ENCODE assay signal across 8 cellular contexts in the genomic region with DNA sequence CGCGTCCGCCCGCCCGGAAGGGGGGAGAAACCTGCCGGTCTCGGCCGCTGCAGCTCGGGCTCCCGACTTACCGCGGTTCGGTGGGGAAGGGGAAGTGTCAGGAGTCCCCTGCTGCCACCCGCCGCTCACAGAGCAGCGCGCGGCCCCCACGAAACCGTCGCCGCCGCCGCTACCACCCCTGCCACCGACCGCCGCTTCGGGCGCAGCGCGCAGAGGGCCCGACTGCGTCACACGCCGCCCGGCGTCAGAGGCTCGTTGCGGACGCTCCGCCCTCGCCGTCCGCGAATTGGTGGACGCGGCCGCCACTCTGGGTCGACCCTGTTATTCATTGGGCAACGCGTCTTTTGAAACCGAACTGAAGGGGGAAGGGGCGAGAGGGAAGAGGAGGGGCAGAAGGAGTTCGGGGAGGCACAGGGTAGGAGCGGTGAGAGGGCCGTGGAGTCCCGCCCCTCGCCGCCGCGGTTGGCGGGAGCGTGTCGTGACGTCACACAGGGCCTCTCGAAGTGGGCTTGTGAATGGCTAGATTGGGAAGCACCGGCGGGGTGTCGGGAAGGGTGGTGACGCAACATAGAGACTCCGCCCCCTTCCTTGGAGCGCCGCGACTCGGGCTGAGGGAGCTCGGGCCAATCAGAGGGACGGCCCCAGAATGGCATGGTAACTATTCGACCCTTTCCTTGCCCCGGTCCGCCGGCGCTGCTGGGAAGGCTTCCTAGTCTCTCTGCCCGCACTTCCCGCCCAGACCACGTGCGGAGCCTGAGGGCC. TPM values are rescaled to one million over a fixed set of nuclear protein-coding genes. Genes with fewer than 3 reads are reported as not detected.
DNase-seq lines count a peak whose midpoint lies in the region; TF ChIP-seq lines count a peak whose summit lies in the region.

Gene NUP98 (minus strand): TSS at position 226 of the 762 bp plus-strand sequence. CDS start 15,437 bp downstream, outside the sequence.

- no peaks in the 10 kb centered on the region for H3K27me3 ChIP-seq in neuron (ENCODE audit: insufficient read depth, low read length)
- H3K27me3 ChIP-seq in subcutaneous abdominal adipose tissue (ENCODE audit: control insufficient read depth in 5 of 5, insufficient read depth in 4 of 5, low read length in 5 of 5) = no peaks in the 10 kb centered on the region

- H3K4me3 Mint-ChIP-seq in activated naive CD4-positive, alpha-beta T cell treated with anti-CD3 and anti-CD28 coated beads for 36 hours = peak within 1 kb of the TSS; percentile 98

- no peaks in the 10 kb centered on the region for H3K9me3 Mint-ChIP-seq in activated naive CD4-positive, alpha-beta T cell treated with anti-CD3 and anti-CD28 coated beads for 36 hours

- no peaks in the 10 kb centered on the region for H3K27me3 Mint-ChIP-seq in activated naive CD4-positive, alpha-beta T cell treated with anti-CD3 and anti-CD28 coated beads for 36 hours (ENCODE audit: low read depth)

- H3K36me3 ChIP-seq in neuron (ENCODE audit: insufficient read depth, low read length) = peaks cover 18% of the 10 kb centered on the region
- H3K36me3 ChIP-seq in subcutaneous abdominal adipose tissue (ENCODE audit: control insufficient read depth in 5 of 5, insufficient read depth in 5 of 5, low read length in 5 of 5) = peaks cover 0 to 14% (median 10%) of the 10 kb centered on the region in 5 donors

- H3K36me3 Mint-ChIP-seq in activated naive CD4-positive, alpha-beta T cell treated with anti-CD3 and anti-CD28 coated beads for 36 hours (ENCODE audit: low read depth) = peaks cover 31% of the 10 kb centered on the region

- peaks cover 54% of the 10 kb centered on the region for H3K4me1 Mint-ChIP-seq in activated naive CD4-positive, alpha-beta T cell treated with anti-CD3 and anti-CD28 coated beads for 36 hours (ENCODE audit: low read depth)

- peak within 1 kb of the TSS; percentile 79 for H2AFZ ChIP-seq in neuron (ENCODE audit: low read depth, low read length)

- CTCF ChIA-PET in activated naive CD4-positive, alpha-beta T cell treated with anti-CD3 and anti-CD28 coated beads for 36 hours (lab: Charles Lee) = interaction anchor here (0.8 to 3.3 kb wide), 4 partner anchors 11 to 58 kb away, joined by 3 to 25 read pairs (median 4); partner anchors contain the start of genes PGAP2 and STIM1

- intact Hi-C loops in activated naive CD4-positive, alpha-beta T cell treated with anti-CD3 and anti-CD28 coated beads for 36 hours (cut with micrococcal nuclease) = loop anchor here (1.0 to 5.0 kb wide), 6 partner anchors 12 to 805 kb away; partner anchors contain the start of genes NAP1L4, RRM1 and STIM1

- DNase-seq in GM03348 (ENCODE audit: low spot score) (peak; percentile 99), HFF-Myc (ENCODE audit: extremely low read depth, low read depth) (peak; percentile 97), NAMALWA (ENCODE audit: low spot score) (peak; percentile 100), SK-N-DZ (ENCODE audit: low spot score) (peak; percentile 100), foreskin melanocyte (peak; percentile 100)
- peak; percentile 100 for DNase-seq in activated naive CD4-positive, alpha-beta T cell treated with anti-CD3 and anti-CD28 coated beads for 36 hours

- peak within 1 kb of the TSS; percentile 98 for H3K27ac Mint-ChIP-seq in activated naive CD4-positive, alpha-beta T cell treated with anti-CD3 and anti-CD28 coated beads for 36 hours

- peak within 1 kb of the TSS; percentile 57 to 99 (median 97) for H3K9ac ChIP-seq in subcutaneous abdominal adipose tissue (ENCODE audit: low read length in 5 of 5)

- TF ChIP-seq CTCF in HFF-Myc (IDR thresholded peaks at IDR 0.05; ENCODE audit: low read depth, low read length, missing control alignments) = no peak

- H3K4me3 ChIP-seq in HFF-Myc (replicated peaks; ENCODE audit: low read depth, low read length) (peak within 1 kb of the TSS; percentile 99), neuron (ENCODE audit: low read length) (peak within 1 kb of the TSS; percentile 97), subcutaneous abdominal adipose tissue (ENCODE audit: low read depth in 1 of 5, low read length in 5 of 5) (peak within 1 kb of the TSS; percentile 92 to 97 (median 96))

- H3K9me3 ChIP-seq in neuron (ENCODE audit: low read length) = peaks cover 2% of the 10 kb centered on the region
- H3K9me3 ChIP-seq in subcutaneous abdominal adipose tissue (ENCODE audit: control insufficient read depth in 5 of 5, low read length in 5 of 5) = no peaks in the 10 kb centered on the region

- peak within 1 kb of the TSS; percentile 93 for H3K27ac ChIP-seq in subcutaneous abdominal adipose tissue (ENCODE audit: low read depth, low read length)

- H3K4me1 ChIP-seq in neuron (ENCODE audit: insufficient read depth, low read length) = peaks cover 11% of the 10 kb centered on the region
- peaks cover 3 to 30% (median 24%) of the 10 kb centered on the region in 5 donors for H3K4me1 ChIP-seq in subcutaneous abdominal adipose tissue (ENCODE audit: control insufficient read depth in 5 of 5, insufficient read depth in 5 of 5, low read length in 5 of 5)

RNA-seq across cellular contexts. Expression of gene NUP98, which starts in this region (rescaled TPM):
- polyA plus RNA-seq in SK-N-DZ (2014; cell fraction: cytosol; rRNA removed) = 56.7 and 109 TPM in 2 replicates
- 70.2 and 107 TPM in 2 replicates for polyA plus RNA-seq in SK-N-DZ (2014; cell fraction: nucleus; rRNA removed)
- 10 to 100 TPM; 90.8 to 97.6 TPM for total RNA-seq in activated naive CD4-positive, alpha-beta T cell treated with anti-CD3 and anti-CD28 coated beads for 36 hours

Comparison
In these comparisons a context has a peak if more than half of its experiments do, and no peak if none do; other contexts are left out.
1. Peak in every context shown above with its lines: DNase-seq, H3K4me3 ChIP-seq and H3K27ac ChIP-seq.